In genomic region chr12:11344504-11344903, GRCh38 we compare ENCODE assay signal across 11 cellular contexts. TPM values are rescaled to one million over a fixed set of nuclear protein-coding genes. Genes with fewer than 3 reads are reported as not detected.
"Had no signal": no experiment of that assay in that cellular context is flagged by ENCODE, and none has a peak within 500 bp of the region (broad histone marks: within the 10 kb centered on the region; RNA-seq: fewer than 3 reads in every experiment).

No MANE protein-coding gene starts in this region.

- DNase-seq: GM23248, GOT3, H7, HFFc6, IMR-90 had no signal

- H3K4me1 ChIP-seq: HAP-1 had no signal

- H3K36me3 ChIP-seq: HAP-1 had no signal

- H3K4me3 ChIP-seq: GM23248, HAP-1, K562 had no signal

- H3K9ac ChIP-seq: GM23248 had no signal

- H3K9me3 ChIP-seq: HAP-1 had no signal

- H3K27ac Mint-ChIP-seq: HFFc6 had no signal

- H3K27ac ChIP-seq: GM23248, HL-60 had no signal

- H2AFZ ChIP-seq: GM23248 had no signal

- ATAC-seq: HCT116, K562 had no signal

- FAIRE-seq: K562 had no signal

- H3K4me3 Mint-ChIP-seq: HFFc6 had no signal

RNA-seq across cellular contexts. Expression of gene PRB4, which starts 34.3 kb away (rescaled TPM):
- total RNA-seq: GM23248, H4, H7, HFFc6, HT1080, IMR-90, K562 had no signal
- polyA plus RNA-seq: GM23248, IMR-90, K562 had no signal

RNA-seq across cellular contexts. Expression of gene PRB2, which starts 50.9 kb away (rescaled TPM):
- total RNA-seq: GM23248, H4, H7, HFFc6, HT1080, IMR-90, K562 had no signal
- polyA plus RNA-seq: GM23248, IMR-90, K562 had no signal
